Comparison of ENCODE assay signal across 8 cellular contexts in the genomic region with DNA sequence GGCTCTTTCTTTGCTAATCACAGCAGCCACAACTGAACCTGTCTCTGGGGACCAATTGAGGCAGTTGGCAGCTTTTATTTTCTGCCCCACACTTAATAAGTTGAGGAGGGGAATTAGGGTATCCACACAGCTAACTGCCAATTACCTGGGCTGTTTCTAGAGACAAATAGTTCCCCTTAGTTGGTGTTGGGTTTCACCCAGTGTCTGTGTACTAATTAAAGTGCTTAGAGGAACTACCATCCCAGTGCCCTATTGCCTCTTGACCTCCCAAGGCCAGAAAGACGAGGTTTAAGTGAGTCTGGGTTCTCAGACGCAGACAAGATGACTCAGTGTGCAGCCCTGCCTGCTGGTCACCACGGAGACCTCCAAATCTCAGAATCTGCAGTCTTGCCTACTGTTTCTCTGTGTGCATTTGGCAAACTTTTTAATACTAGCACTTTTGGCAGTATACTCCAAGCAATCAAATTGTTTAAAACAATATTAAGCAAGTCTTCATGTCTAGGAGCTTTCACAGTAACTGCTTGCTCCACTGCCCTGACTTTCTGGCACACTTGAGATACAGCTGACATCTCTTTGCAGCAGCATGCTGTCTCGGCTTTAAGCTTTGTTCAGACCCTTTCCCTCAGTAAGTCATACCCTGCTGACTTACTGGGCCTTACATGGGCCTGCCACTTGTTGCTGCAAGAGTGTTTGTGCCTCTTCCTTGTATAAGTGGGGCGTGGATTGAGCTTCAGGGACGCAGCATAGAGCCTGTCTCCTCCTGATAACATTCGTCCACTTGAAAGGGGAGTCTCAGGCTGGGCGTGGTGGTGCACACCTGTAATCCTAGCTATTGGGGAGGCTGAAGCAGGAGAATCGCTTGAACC. TPM values are rescaled to one million over a fixed set of nuclear protein-coding genes. Genes with fewer than 3 reads are reported as not detected.
DNase-seq lines count a peak whose midpoint lies in the region; ATAC-seq and TF ChIP-seq lines count a peak whose summit lies in the region.

No MANE protein-coding gene starts in this region.

- no peak overlapping the region for H3K4me3 ChIP-seq in SK-N-SH (ENCODE audit: low read depth in 2 of 2, low read length in 1 of 2)
- no peak overlapping the region for H3K4me3 ChIP-seq in gastroesophageal sphincter
- H3K4me3 ChIP-seq in gastrocnemius medialis = no peak overlapping the region
- no peak overlapping the region for H3K4me3 ChIP-seq in GM23338

- H4K20me1 ChIP-seq in SK-N-SH (ENCODE audit: insufficient read depth) = peaks cover 36% of the 10 kb centered on the region
- H4K20me1 ChIP-seq in GM23338 (replicated peaks; ENCODE audit: insufficient read depth) = peaks cover 60% of the 10 kb centered on the region

- H3K4me1 ChIP-seq in SK-N-SH (ENCODE audit: control insufficient read depth in 1 of 2, insufficient read depth in 2 of 2, low read depth in 1 of 2, low read length in 1 of 2) (peaks cover 8 to 49% of the 10 kb centered on the region in 2 experiments; a peak in 3 of 4 replicates), gastroesophageal sphincter (peaks cover 8 to 94% (median 30%) of the 10 kb centered on the region in 3 donors), gastrocnemius medialis (peaks cover 43 to 44% of the 10 kb centered on the region in 2 donors), GM23338 (ENCODE audit: insufficient read depth) (peaks cover 19% of the 10 kb centered on the region)

- in situ Hi-C loops in gastrocnemius medialis (cut with MboI; ENCODE audit: low sequenced_read_pairs in 4 of 4) = no loop called here

- POLR2A ChIA-PET in SK-N-SH (lab: Yijun Ruan, JAX) = no interaction called here

- H2AFZ ChIP-seq in SK-N-SH (ENCODE audit: low read depth) (no peak overlapping the region), GM23338 (no peak overlapping the region)

- no peak for TF ChIP-seq EP300 in SK-N-SH (IDR thresholded peaks at IDR 0.05; ENCODE audit: borderline replicate concordance in 1 of 2, low read depth in 1 of 2, low read length in 1 of 2)
- no peak for TF ChIP-seq EP300 in gastroesophageal sphincter (IDR thresholded peaks at IDR 0.05)

- no peaks in the 10 kb centered on the region for H3K9me2 ChIP-seq in SK-N-SH
- H3K9me2 ChIP-seq in GM23338 (ENCODE audit: insufficient read depth) = no peaks in the 10 kb centered on the region

- TF ChIP-seq CTCF in SK-N-SH (IDR thresholded peaks at IDR 0.05) (no peak), gastroesophageal sphincter (IDR thresholded peaks at IDR 0.05) (no peak), gastrocnemius medialis (IDR thresholded peaks at IDR 0.05 in 4 of 5, conservative IDR thresholded peaks at IDR 0.05 in 1 of 5) (no peak), GM23338 (conservative IDR thresholded peaks at IDR 0.05; ENCODE audit: low read depth in 2 of 2) (no peak)

- peaks cover 39% of the 10 kb centered on the region for H3K4me1 Mint-ChIP-seq in GM23338

- intact Hi-C loops in gastrocnemius medialis (cut with DNase I; ENCODE audit: low total_unique reads) = no loop called here

- TF ChIP-seq RAD21 in SK-N-SH (IDR thresholded peaks at IDR 0.05; ENCODE audit: low read length) = no peak

- CTCF ChIA-PET in SK-N-SH (lab: Yijun Ruan, JAX) = no interaction called here

- H3F3A ChIP-seq in SK-N-SH (replicated peaks; ENCODE audit: insufficient read depth) = peaks cover 30% of the 10 kb centered on the region
- no peaks in the 10 kb centered on the region for H3F3A ChIP-seq in GM23338 (replicated peaks; ENCODE audit: low read depth)

- no peaks in the 10 kb centered on the region for H3K36me3 Mint-ChIP-seq in GM23338 (ENCODE audit: low read depth)

- H3K27ac ChIP-seq in SK-N-SH (ENCODE audit: low read depth in 2 of 2, low read length in 1 of 2) (peak overlapping the region in 1 of 2 experiments; percentile 78; a peak in 2 of 4 replicates), gastroesophageal sphincter (peak overlapping the region; percentile 47 to 78 (median 77)), gastrocnemius medialis (peak overlapping the region; percentile 27 to 71 (median 62)), GM23338 (ENCODE audit: low read depth) (no peak overlapping the region)

- peak; percentile 91 for DNase-seq in EH (ENCODE audit: low read depth)
- no peak for DNase-seq in SK-N-SH
- no peak for DNase-seq in gastrocnemius medialis
- no peak for DNase-seq in HuH-7.5 (ENCODE audit: low spot score)
- DNase-seq in GM23338 (ENCODE audit: low spot score) = no peak
- no peak for DNase-seq in COLO668 (lab: John Stamatoyannopoulos, UW; ENCODE audit: unreplicated experiment)

- H3K4me2 ChIP-seq in SK-N-SH (peak overlapping the region; percentile 60), GM23338 (no peak overlapping the region)

- H3K27me3 Mint-ChIP-seq in GM23338 (ENCODE audit: insufficient read depth, low read depth, poor library complexity) = peaks cover 8% of the 10 kb centered on the region

- H3K9me3 ChIP-seq in SK-N-SH = no peaks in the 10 kb centered on the region
- H3K9me3 ChIP-seq in gastroesophageal sphincter = no peaks in the 10 kb centered on the region
- H3K9me3 ChIP-seq in gastrocnemius medialis = no peaks in the 10 kb centered on the region

- TF ChIP-seq POLR2A in gastroesophageal sphincter (IDR thresholded peaks at IDR 0.05) = no peak
- no peak for TF ChIP-seq POLR2A in gastrocnemius medialis (IDR thresholded peaks at IDR 0.05)

- H3K9ac ChIP-seq in SK-N-SH = peak overlapping the region; percentile 53; the same call in 1 of the 2 replicates

- no peak overlapping the region for H3K27ac Mint-ChIP-seq in GM23338

- H3K27me3 ChIP-seq in SK-N-SH (ENCODE audit: insufficient read depth) (no peaks in the 10 kb centered on the region), gastroesophageal sphincter (no peaks in the 10 kb centered on the region), gastrocnemius medialis (no peaks in the 10 kb centered on the region), GM23338 (ENCODE audit: insufficient read depth) (no peaks in the 10 kb centered on the region)

- no peaks in the 10 kb centered on the region for H3K9me3 Mint-ChIP-seq in GM23338

- H3K79me2 ChIP-seq in SK-N-SH (ENCODE audit: insufficient read depth) (peaks cover 84% of the 10 kb centered on the region), GM23338 (replicated peaks; ENCODE audit: insufficient read depth) (peaks cover 90% of the 10 kb centered on the region)

- no peak overlapping the region for H3K4me3 Mint-ChIP-seq in GM23338

- ATAC-seq in gastroesophageal sphincter (peak; percentile 81), gastrocnemius medialis (peak in 1 of 2 donors; percentile 6), GM23338 (no peak), GM21717 (IDR thresholded peaks at IDR 0.05; ENCODE audit: unreplicated experiment) (no peak)

- no peaks in the 10 kb centered on the region for H3K36me3 ChIP-seq in SK-N-SH (replicated peaks in 1 of 2; ENCODE audit: control insufficient read depth in 1 of 2, insufficient read depth in 2 of 2, low read length in 1 of 2)
- peaks cover 0 to 5% of the 10 kb centered on the region in 2 donors for H3K36me3 ChIP-seq in gastroesophageal sphincter
- H3K36me3 ChIP-seq in gastrocnemius medialis = no peaks in the 10 kb centered on the region
- H3K36me3 ChIP-seq in GM23338 (ENCODE audit: insufficient read depth) = no peaks in the 10 kb centered on the region

- WGBS in SK-N-SH (ENCODE audit: low lambda C conversion rate) = 72% methylated on average over 9 of the region's 9 CpGs
- WGBS in gastroesophageal sphincter (ENCODE audit: low coverage in 1 of 2), 2 donors = 5 to 8% methylated on average over 4 of the region's 9 CpGs

TF ChIP-seq in SK-N-SH, 30 proteins besides CTCF, POLR2A, EP300 and RAD21:
- TF ChIP-seq ELF1 (IDR thresholded peaks at IDR 0.05) = no peak
- peak; percentile 30; the same call in 1 of the 2 replicates for TF ChIP-seq JUND (IDR thresholded peaks at IDR 0.05)
- peak; percentile 15; the same call in 1 of the 2 replicates for TF ChIP-seq TCF12 (IDR thresholded peaks at IDR 0.05)
- TF ChIP-seq RXRA (IDR thresholded peaks at IDR 0.05; ENCODE audit: borderline replicate concordance, low read depth) = no peak
- TF ChIP-seq FOSL2 (IDR thresholded peaks at IDR 0.05; ENCODE audit: borderline replicate concordance, low read depth) = peak; percentile 57; the same call in 1 of the 2 replicates
- no peak for TF ChIP-seq RFX5 (IDR thresholded peaks at IDR 0.05; ENCODE audit: low read length)

TF ChIP-seq in GM23338, 12 proteins besides CTCF, POLR2A, EP300 and RAD21 (continues in another document):
- TF ChIP-seq EZH2phosphoT487 (IDR thresholded peaks at IDR 0.05; ENCODE audit: unreplicated experiment) = no peak
- no peak for TF ChIP-seq CREB1 (CRISPR knock-in tag; IDR thresholded peaks at IDR 0.05; ENCODE audit: low read depth)
- TF ChIP-seq, protein P1, sequence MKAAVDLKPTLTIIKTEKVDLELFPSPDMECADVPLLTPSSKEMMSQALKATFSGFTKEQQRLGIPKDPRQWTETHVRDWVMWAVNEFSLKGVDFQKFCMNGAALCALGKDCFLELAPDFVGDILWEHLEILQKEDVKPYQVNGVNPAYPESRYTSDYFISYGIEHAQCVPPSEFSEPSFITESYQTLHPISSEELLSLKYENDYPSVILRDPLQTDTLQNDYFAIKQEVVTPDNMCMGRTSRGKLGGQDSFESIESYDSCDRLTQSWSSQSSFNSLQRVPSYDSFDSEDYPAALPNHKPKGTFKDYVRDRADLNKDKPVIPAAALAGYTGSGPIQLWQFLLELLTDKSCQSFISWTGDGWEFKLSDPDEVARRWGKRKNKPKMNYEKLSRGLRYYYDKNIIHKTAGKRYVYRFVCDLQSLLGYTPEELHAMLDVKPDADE (IDR thresholded peaks at IDR 0.05) = no peak

RNA-seq across cellular contexts. Expression of gene STK35, which starts 31.9 kb away (rescaled TPM):
- polyA plus RNA-seq in SK-N-SH (2012; rRNA removed) (6.7 and 7.5 TPM in 2 replicates), GM23338 (2016; fragmentation: Nextera tagmentation; extraction: Ambion mirVana) (14.2 and 15.9 TPM in 2 replicates)
- 3.9 and 5.2 TPM in 2 replicates for polyA plus RNA-seq in SK-N-SH (2012; cell fraction: cytosol; rRNA removed)
- 16.3 and 16.5 TPM in 2 replicates for polyA plus RNA-seq in SK-N-SH (2012; cell fraction: nucleus; rRNA removed)
- total RNA-seq in gastroesophageal sphincter (10 to 100 TPM; 18.3 to 24.6 (median 20.4) TPM), gastrocnemius medialis (1 to 10 TPM; 2.9 to 9.1 (median 6.3) TPM)
- total RNA-seq in GM23338 (2014; rRNA removed; shearing (Covaris generic)) = 51.4 and 59.7 TPM in 2 replicates
